Comparison of ENCODE assay signal across 9 cellular contexts in genomic region chr12:14260011-14260993, GRCh38.
DNase-seq lines count a peak whose midpoint lies in the region; ATAC-seq, FAIRE-seq and TF ChIP-seq lines count a peak whose summit lies in the region.
"Had no signal": no experiment of that assay in that cellular context is flagged by ENCODE, and none has a peak within 500 bp of the region (broad histone marks: within the 10 kb centered on the region; RNA-seq: fewer than 3 reads in every experiment).

No MANE protein-coding gene starts in this region.

- peak; percentile 19 for TF ChIP-seq POLR2A in transverse colon (IDR thresholded peaks at IDR 0.05)

- H3K27ac ChIP-seq in transverse colon, result peak overlapping the region; percentile 81 to 89 (median 86)

- H3K36me3 ChIP-seq in transverse colon, result no peaks in the 10 kb centered on the region

- no peak overlapping the region for H3K4me3 Mint-ChIP-seq in mesothelial cell of epicardium

- FAIRE-seq in RCC 7860 (lab: Jason Lieb, UNC), result no peak
- FAIRE-seq: A204.1 had no signal

- DNase-seq in NCI-H2196 (lab: John Stamatoyannopoulos, UW; ENCODE audit: unreplicated experiment), result peak; percentile 64
- DNase-seq in NCI-H2196 treated with DMSO at 0.1 percent for 48 hours (lab: John Stamatoyannopoulos, UW; ENCODE audit: unreplicated experiment), result no peak
- DNase-seq in RCC 7860 (ENCODE audit: low spot score), result peak; percentile 7
- DNase-seq in mesothelial cell of epicardium (ENCODE audit: low spot score in 2 of 2, unreplicated experiment in 2 of 2), result peak; percentile 73 to 81
- DNase-seq in transverse colon, result peak; percentile 91
- no peak for DNase-seq in stimulated activated naive CD4-positive, alpha-beta T cell (lab: John Stamatoyannopoulos, UW)

- in situ Hi-C loops in transverse colon (cut with MboI; ENCODE audit: low pct_ligation_motif_present in 1 of 4, low pct_unique_long_range_greater_than_20kb in 1 of 4, low sequenced_read_pairs in 3 of 4), result loop anchor here (5.0 to 25.0 kb wide), 3 partner anchors 102 to 104 kb away; partner anchors contain the start of gene ATF7IP (in 2 of the 4)

- TF ChIP-seq EP300 in transverse colon (IDR thresholded peaks at IDR 0.05; ENCODE audit: low read depth), result peak; percentile 33

- H3K27me3 ChIP-seq in transverse colon, result no peaks in the 10 kb centered on the region

- TF ChIP-seq CTCF in mesothelial cell of epicardium (IDR thresholded peaks at IDR 0.05; ENCODE audit: unreplicated experiment) (no peak), transverse colon (IDR thresholded peaks at IDR 0.05) (no peak)

- H3K4me1 ChIP-seq in transverse colon, result peaks cover 22 to 56% (median 36%) of the 10 kb centered on the region in 4 donors

- H3K27ac Mint-ChIP-seq in mesothelial cell of epicardium, result peak overlapping the region; percentile 97

- no peaks in the 10 kb centered on the region for H3K27me3 Mint-ChIP-seq in mesothelial cell of epicardium (ENCODE audit: low read depth)

- peak; percentile 73 for ATAC-seq in esophagus mucosa
- ATAC-seq in GM21390 (IDR thresholded peaks at IDR 0.05; ENCODE audit: unreplicated experiment), result no peak

- peaks cover 56% of the 10 kb centered on the region for H3K4me1 Mint-ChIP-seq in mesothelial cell of epicardium

- peaks cover 36% of the 10 kb centered on the region for H3K9me3 Mint-ChIP-seq in mesothelial cell of epicardium

- peak overlapping the region in 3 of 4 donors; percentile 8 to 24 (median 17) for H3K4me3 ChIP-seq in transverse colon

- intact Hi-C loops in transverse colon (cut with DNase I; ENCODE audit: low total_unique reads), result no loop called here

- peaks cover 24% of the 10 kb centered on the region for H3K36me3 Mint-ChIP-seq in mesothelial cell of epicardium

- 21 to 27% methylated on average over 8 to 31 of the region's 31 CpGs for WGBS in transverse colon (ENCODE audit: low coverage in 1 of 2), 2 donors

- no peaks in the 10 kb centered on the region for H3K9me3 ChIP-seq in transverse colon

Comparison
In these comparisons a context has a peak if more than half of its experiments do, and no peak if none do; other contexts are left out.
1. DNase-seq: peak in NCI-H2196 (single experiment), RCC 7860 (single experiment), mesothelial cell of epicardium (2 of 2) and transverse colon (single experiment); none in NCI-H2196 treated with DMSO at 0.1 percent for 48 hours (single experiment) and stimulated activated naive CD4-positive, alpha-beta T cell (0 of 6).